In the genomic region with DNA sequence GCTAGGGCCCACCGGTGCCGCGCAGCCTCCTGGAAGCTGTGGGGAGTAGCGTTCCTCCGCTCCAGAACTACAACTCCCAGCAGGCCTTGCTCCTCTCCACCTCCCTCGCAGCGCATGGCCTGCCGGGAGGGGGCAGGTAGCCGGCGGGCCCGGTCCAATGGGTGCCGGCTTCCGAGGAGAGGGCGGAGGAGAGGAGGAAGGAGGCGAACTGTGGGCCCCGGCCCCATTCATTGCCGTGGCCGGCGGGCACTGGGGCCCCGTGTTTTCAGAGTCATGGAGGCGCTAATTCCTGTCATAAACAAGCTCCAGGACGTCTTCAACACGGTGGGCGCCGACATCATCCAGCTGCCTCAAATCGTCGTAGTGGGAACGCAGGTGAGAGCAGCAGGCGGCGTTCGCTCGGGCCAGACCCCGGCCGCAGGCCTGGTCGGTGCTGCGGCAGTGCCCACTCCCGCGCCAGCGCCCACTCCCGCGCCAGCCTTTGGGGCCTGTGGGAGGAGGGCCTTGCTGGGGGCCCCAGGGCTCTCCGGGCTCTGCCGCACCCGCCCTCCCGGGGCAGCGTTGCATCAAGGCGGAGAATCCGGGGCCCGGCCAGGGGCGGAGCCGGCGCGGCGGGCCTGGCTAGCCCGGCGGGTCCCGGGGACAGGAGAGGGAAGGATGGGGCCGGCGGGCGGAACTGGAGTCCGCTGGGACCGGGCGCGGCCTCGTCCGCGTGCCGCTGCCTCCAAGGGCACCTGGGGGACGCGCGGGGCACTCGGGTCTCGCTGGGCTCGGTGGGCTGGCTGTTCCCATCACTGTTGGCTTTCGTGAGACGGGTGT, we compare ENCODE assay signal across 8 cellular contexts. TPM values are rescaled to one million over a fixed set of nuclear protein-coding genes. Genes with fewer than 3 reads are reported as not detected.
DNase-seq lines count a peak whose midpoint lies in the region; ATAC-seq and TF ChIP-seq lines count a peak whose summit lies in the region.

A gene (plus strand): TSS at position 211 of the 819 bp plus-strand sequence. CDS start 63 bp downstream, at position 274.

- H3K9me3 ChIP-seq in Peyer's patch (no peaks in the 10 kb centered on the region), muscle layer of duodenum (ENCODE audit: control insufficient read depth in 1 of 2, low read length in 2 of 2) (no peaks in the 10 kb centered on the region)

- peak; percentile 79 to 90 for TF ChIP-seq POLR2A in Peyer's patch (IDR thresholded peaks at IDR 0.05)

- H3K4me2 ChIP-seq in KMS-11: peak within 1 kb of the TSS; percentile 41

- peak within 1 kb of the TSS; percentile 71 for H3K9ac ChIP-seq in KMS-11

- H4K20me1 ChIP-seq in KMS-11 (ENCODE audit: insufficient read depth): 0 out of 2 replicates have a peak, but pooled peaks cover 4% of the 10 kb centered on the region

- peak; percentile 100 for DNase-seq in DMS53 treated with DMSO at 0.1 percent for 48 hours (lab: John Stamatoyannopoulos, UW; ENCODE audit: unreplicated experiment)
- peak; percentile 92 to 97 (median 94) for DNase-seq in Peyer's patch
- DNase-seq in activated T-cell treated with anti-CD3 and anti-CD28 coated beads, Interleukin-2, amount 50 U/mL, for 48 hours: peak; percentile 91 to 92
- DNase-seq in stimulated activated CD8-positive, alpha-beta memory T cell treated with anti-CD3 and anti-CD28 coated beads, Interleukin-7, amount 100 ng/mL, for 4 hours (ENCODE audit: low read depth in 2 of 2): peak; percentile 81 to 91

- TF ChIP-seq CTCF in KMS-11 (conservative IDR thresholded peaks at IDR 0.05; ENCODE audit: low read depth, low read length) (no peak), Peyer's patch (IDR thresholded peaks at IDR 0.05) (peak in 4 of 6 experiments; percentile 19 to 37 (median 33))

- H3K79me2 ChIP-seq in KMS-11 (ENCODE audit: insufficient read depth, low read depth): peaks cover 47% of the 10 kb centered on the region

- H3K36me3 ChIP-seq in KMS-11 (ENCODE audit: insufficient read depth) (no peaks in the 10 kb centered on the region), Peyer's patch (no peaks in the 10 kb centered on the region), muscle layer of duodenum (ENCODE audit: control insufficient read depth in 1 of 2, insufficient read depth in 2 of 2, low read length in 2 of 2) (peaks cover 0 to 6% of the 10 kb centered on the region in 2 donors)

- H3K4me3 ChIP-seq in KMS-11 (IDR thresholded peaks at IDR 0.05; ENCODE audit: insufficient read depth, low read depth, low read length) (no peak within 1 kb of the TSS), Peyer's patch (peak within 1 kb of the TSS; percentile 74 to 91 (median 88)), muscle layer of duodenum (ENCODE audit: low read depth in 1 of 2, low read length in 2 of 2) (peak within 1 kb of the TSS; percentile 81 to 88)

- H3K27ac ChIP-seq in KMS-11: peak within 1 kb of the TSS; percentile 76
- H3K27ac ChIP-seq in Peyer's patch: peak within 1 kb of the TSS; percentile 89 to 94 (median 92)
- peak within 1 kb of the TSS; percentile 92 for H3K27ac ChIP-seq in muscle layer of duodenum (ENCODE audit: low read length)

- H2AFZ ChIP-seq in KMS-11 (ENCODE audit: low read depth): peak within 1 kb of the TSS; percentile 81

- ATAC-seq in GM21737 (IDR thresholded peaks at IDR 0.05; ENCODE audit: unreplicated experiment) (peak; percentile 98), esophagus mucosa (peak; percentile 99)

- H3K27me3 ChIP-seq in KMS-11 (ENCODE audit: insufficient read depth, low read depth) (no peaks in the 10 kb centered on the region), Peyer's patch (no peaks in the 10 kb centered on the region), muscle layer of duodenum (ENCODE audit: low read depth, low read length) (no peaks in the 10 kb centered on the region)

- H3K4me1 ChIP-seq in KMS-11 (ENCODE audit: low read depth, poor library complexity, severe bottlenecking) (peaks cover 22% of the 10 kb centered on the region), Peyer's patch (peaks cover 0 to 9% (median 0%) of the 10 kb centered on the region in 4 donors), muscle layer of duodenum (ENCODE audit: control insufficient read depth in 1 of 2, insufficient read depth in 2 of 2, low read length in 2 of 2) (peaks cover 0 to 10% of the 10 kb centered on the region in 2 donors)

RNA-seq across cellular contexts. Expression of the gene that starts here (rescaled TPM):
- total RNA-seq in Peyer's patch: 10 to 100 TPM; 30.6 to 91.6 (median 50.0) TPM
- total RNA-seq in esophagus mucosa: 49.1 TPM
